ENCODE assay signal across 23 cellular contexts in genomic region chr5:120449501-120449900, GRCh38. TPM values are rescaled to one million over a fixed set of nuclear protein-coding genes. Genes with fewer than 3 reads are reported as not detected.
DNase-seq lines count a peak whose midpoint lies in the region; ATAC-seq, FAIRE-seq and TF ChIP-seq lines count a peak whose summit lies in the region.
"Had no signal": no experiment of that assay in that cellular context is flagged by ENCODE, and none has a peak within 500 bp of the region (broad histone marks: within the 10 kb centered on the region; RNA-seq: fewer than 3 reads in every experiment).

No MANE protein-coding gene starts in this region.

- no peak overlapping the region for H3K27ac ChIP-seq in osteoblast (ENCODE audit: low read depth, low read length)
- H3K27ac ChIP-seq: adrenal gland, left lung, neural progenitor cell, skin epidermis, testis, vagina had no signal

- H3K4me1 ChIP-seq in osteoblast (ENCODE audit: insufficient read depth, low read length), result peaks cover 43% of the 10 kb centered on the region
- H3K4me1 ChIP-seq: adrenal gland, left lung, testis, vagina had no signal

- H2AFZ ChIP-seq in osteoblast (ENCODE audit: low read length), result no peak overlapping the region
- H2AFZ ChIP-seq: neural progenitor cell had no signal

- no peaks in the 10 kb centered on the region for H4K20me1 ChIP-seq in osteoblast (ENCODE audit: insufficient read depth, low read length)

- H3K4me2 ChIP-seq in osteoblast (ENCODE audit: insufficient read depth, low read length), result no peak overlapping the region
- H3K4me2 ChIP-seq: neural progenitor cell had no signal

- H3K79me2 ChIP-seq in osteoblast (ENCODE audit: insufficient read depth, low read length), result no peaks in the 10 kb centered on the region

- ATAC-seq in HG03378 (IDR thresholded peaks at IDR 0.05; ENCODE audit: unreplicated experiment) (no peak), HG03108 (IDR thresholded peaks at IDR 0.05; ENCODE audit: unreplicated experiment) (no peak)
- ATAC-seq: activated T-cell treated with anti-CD3 and anti-CD28 coated beads, Interleukin-2, amount 50 U/mL, for 4 hours; left lung had no signal

- no peak for FAIRE-seq in RCC 7860 (lab: Jason Lieb, UNC)
- FAIRE-seq: H1, TTC549 had no signal

- no peaks in the 10 kb centered on the region for H3K9me3 ChIP-seq in osteoblast (ENCODE audit: low read depth, low read length)
- H3K9me3 ChIP-seq: adrenal gland, left lung, testis, vagina had no signal

- DNase-seq in ELR (ENCODE audit: low read depth) (peak; percentile 65), LHCN-M2 (ENCODE audit: low read depth) (peak; percentile 67), foreskin fibroblast (peak; percentile 65 to 69), osteoblast (ENCODE audit: insufficient read length, low spot score, missing footprints) (peak; percentile 83), RCC 7860 (ENCODE audit: low spot score) (no peak)
- DNase-seq: activated CD4-positive, alpha-beta T cell treated with anti-CD3 and anti-CD28 coated beads for 1 hour; activated CD8-positive, alpha-beta memory T cell treated with anti-CD3 and anti-CD28 coated beads for 24 hours; activated naive CD4-positive, alpha-beta T cell; activated T-cell treated with anti-CD3 and anti-CD28 coated beads, Interleukin-2, amount 50 U/mL, for 4 hours; adrenal gland; left lung; NCI-H1694; stimulated activated CD4-positive, alpha-beta T cell treated with anti-CD3 and anti-CD28 coated beads, Interleukin-2, amount 100 ng/mL, for 24 hours; stimulated activated naive CD4-positive, alpha-beta T cell; testis had no signal

- H3K4me3 ChIP-seq in foreskin fibroblast (ENCODE audit: low read depth in 1 of 2, low read length in 2 of 2) (no peak overlapping the region), osteoblast (ENCODE audit: insufficient read depth, low read length) (no peak overlapping the region)
- H3K4me3 ChIP-seq: adrenal gland, left lung, neural progenitor cell, skin epidermis, testis, vagina had no signal

- no peak for TF ChIP-seq CTCF in foreskin fibroblast (IDR thresholded peaks at IDR 0.05; ENCODE audit: low read depth, low read length)
- TF ChIP-seq CTCF in osteoblast (IDR thresholded peaks at IDR 0.05; ENCODE audit: extremely low read depth, low read depth, low read length), result no peak

- no peaks in the 10 kb centered on the region for H3K27me3 ChIP-seq in osteoblast (ENCODE audit: insufficient read depth, low read length)
- H3K27me3 ChIP-seq: adrenal gland, left lung, neural progenitor cell, testis, vagina had no signal

- H3K36me3 ChIP-seq in osteoblast (ENCODE audit: insufficient read depth, low read length), result no peaks in the 10 kb centered on the region
- H3K36me3 ChIP-seq: adrenal gland, left lung, neural progenitor cell, vagina had no signal

RNA-seq across cellular contexts. Expression of gene PRR16, which starts 14.6 kb away (rescaled TPM):
- total RNA-seq in LHCN-M2 (2014; rRNA removed), result 30.3 and 34.1 TPM in 2 replicates
- 55.3 TPM for polyA plus RNA-seq in LHCN-M2 (2012)
- 30.4 and 36.2 TPM in 2 replicates for total RNA-seq in osteoblast
- total RNA-seq: activated T-cell treated with anti-CD3 and anti-CD28 coated beads, Interleukin-2, amount 50 U/mL, for 4 hours; progenitor cell of endocrine pancreas had no signal
